31 cellular contexts compared by ENCODE assay signal in the genomic region with DNA sequence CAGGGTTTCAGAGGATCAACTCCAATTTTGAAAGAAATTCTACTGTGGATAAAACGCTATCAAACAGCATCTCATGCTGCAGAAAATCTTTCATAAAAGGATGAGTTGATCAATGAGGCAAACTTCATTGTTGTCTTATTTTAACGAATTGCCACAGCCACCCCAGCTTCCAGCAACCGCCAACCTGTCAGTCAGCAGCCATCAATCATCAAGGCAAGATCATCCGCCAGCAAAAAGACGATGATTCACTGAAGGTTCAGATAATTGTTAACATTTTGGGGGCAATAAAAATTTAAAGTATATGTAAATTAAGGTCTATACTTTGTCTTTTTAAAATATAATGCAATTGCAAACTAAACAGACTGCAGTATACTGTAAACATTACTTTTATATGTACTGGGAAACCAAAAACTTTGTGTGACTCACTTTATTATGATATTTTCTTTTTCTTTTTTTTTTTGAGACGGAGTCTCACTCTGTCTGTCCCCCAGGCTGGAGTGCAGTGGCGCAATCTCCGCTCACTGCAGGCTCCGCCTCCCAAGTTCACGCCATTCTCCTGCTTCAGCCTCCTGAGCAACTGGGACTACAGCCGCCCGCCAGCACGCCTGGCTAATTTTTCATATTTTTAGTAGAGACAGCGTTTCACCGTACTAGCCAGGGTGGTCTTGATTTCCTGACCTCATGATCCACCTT.
"Had no signal": no experiment of that assay in that cellular context is flagged by ENCODE, and none has a peak within 500 bp of the region (broad histone marks: within the 10 kb centered on the region; RNA-seq: fewer than 3 reads in every experiment).

No MANE protein-coding gene starts in this region.

- H3K36me3 ChIP-seq: ascending aorta, cardiac muscle cell had no signal

- H3K27me3 ChIP-seq: ascending aorta, cardiac muscle cell had no signal

- H3K4me3 ChIP-seq: ascending aorta, cardiac muscle cell had no signal

- FAIRE-seq: bronchial epithelial cell, TTC549 had no signal

- H3K9me3 ChIP-seq: ascending aorta had no signal

- H3K27ac ChIP-seq: ascending aorta, cardiac muscle cell, VCaP had no signal

- ATAC-seq: activated CD8-positive, alpha-beta T cell treated with anti-CD3 and anti-CD28 coated beads for 36 hours; activated naive CD4-positive, alpha-beta T cell treated with anti-CD3 and anti-CD28 coated beads, Interleukin-2, amount 50 U/mL, for 72 hours; activated T-cell treated with anti-CD3 and anti-CD28 coated beads, Interleukin-2, amount 50 U/mL, for 4 hours; activated T-cell treated with anti-CD3 and anti-CD28 coated beads, Interleukin-2, amount 50 U/mL, for 72 hours; activated T-helper 17 cell treated with anti-CD3 and anti-CD28 coated beads, Interleukin-2, amount 50 U/mL, for 72 hours had no signal

- H3K4me1 ChIP-seq: ascending aorta had no signal

- DNase-seq: activated B cell treated with CpG ODN at 0.5 μM for 24 hours; activated CD4-positive, alpha-beta memory T cell treated with anti-CD3 and anti-CD28 coated beads for 36 hours; activated CD4-positive, alpha-beta T cell treated with anti-CD3 and anti-CD28 coated beads for 4 hours; activated CD4-positive, alpha-beta T cell treated with anti-CD3 and anti-CD28 coated beads, Interleukin-2, amount 10 ng/mL, durations not matched to agents 24 days and 14 days; activated CD4-positive, alpha-beta T cell treated with anti-CD3 and anti-CD28 coated beads, Interleukin-2, amount 50 U/mL, for 1 hour; activated CD4-positive, alpha-beta T cell treated with anti-CD3 and anti-CD28 coated beads, Interleukin-2, amount 50 U/mL, for 4 hours; activated CD4-positive, CD25-positive, alpha-beta regulatory T cell treated with anti-CD3 and anti-CD28 coated beads, Interleukin-2, amount 50 U/mL, for 72 hours; activated CD8-positive, alpha-beta memory T cell treated with anti-CD3 and anti-CD28 coated beads, Interleukin-2, amount 50 U/mL, for 4 hours; activated CD8-positive, alpha-beta T cell treated with anti-CD3 and anti-CD28 coated beads for 36 hours; activated effector memory CD4-positive, alpha-beta T cell treated with anti-CD3 and anti-CD28 coated beads, Interleukin-2, amount 50 U/mL, for 16 hours; activated gamma-delta T cell treated with Interleukin-2 at 50 U/mL for 16 hours; activated naive CD4-positive, alpha-beta T cell; activated naive CD4-positive, alpha-beta T cell treated with anti-CD3 and anti-CD28 coated beads for 36 hours; activated naive CD4-positive, alpha-beta T cell treated with anti-CD3 and anti-CD28 coated beads, Interleukin-2, amount 50 U/mL, for 16 hours; activated naive CD8-positive, alpha-beta T cell treated with anti-CD3 and anti-CD28 coated beads for 36 hours; activated T-cell treated with anti-CD3 and anti-CD28 coated beads for 4 hours; activated T-cell treated with anti-CD3 and anti-CD28 coated beads, Interleukin-2, amount 50 U/mL, for 1 hour; activated T-cell treated with anti-CD3 and anti-CD28 coated beads, Interleukin-2, amount 50 U/mL, for 4 hours; activated T-cell treated with anti-CD3 and anti-CD28 coated beads, Interleukin-2, amount 50 U/mL, for 72 hours; amygdala; anterior cingulate cortex; cerebellar nuclear complex; T-helper 2 cell; T-helper 9 cell had no signal
